ENCODE assay signal across 21 cellular contexts in the genomic region with DNA sequence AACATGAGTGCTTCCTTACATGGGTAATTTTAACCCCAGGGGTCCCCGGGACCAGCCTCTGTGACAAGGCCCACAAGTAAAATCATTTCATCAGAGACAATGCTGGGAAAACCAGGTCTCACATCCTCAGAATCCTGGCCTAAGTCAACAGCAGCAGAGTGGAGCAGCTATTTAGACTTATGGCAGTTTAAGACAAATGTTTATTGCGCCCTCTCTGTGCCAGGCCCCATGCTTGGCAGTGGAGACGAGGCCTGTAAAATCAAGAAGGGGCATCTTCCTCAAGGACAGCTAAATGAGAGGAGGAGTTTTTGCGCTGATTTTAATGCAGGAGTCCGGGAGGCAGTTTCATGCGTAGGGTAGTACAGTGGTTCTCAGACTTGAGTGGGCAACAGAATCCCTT. TPM values are rescaled to one million over a fixed set of nuclear protein-coding genes. Genes with fewer than 3 reads are reported as not detected.
DNase-seq lines count a peak whose midpoint lies in the region; ATAC-seq lines count a peak whose summit lies in the region.
"Had no signal": no experiment of that assay in that cellular context is flagged by ENCODE, and none has a peak within 500 bp of the region (broad histone marks: within the 10 kb centered on the region; RNA-seq: fewer than 3 reads in every experiment).

No MANE protein-coding gene starts in this region.

- peak; percentile 83 to 85 for DNase-seq in NCI-H187 (lab: John Stamatoyannopoulos, UW)
- DNase-seq in NCI-H187 treated with DMSO at 0.1 percent for 48 hours (lab: John Stamatoyannopoulos, UW), result no peak
- DNase-seq in DMS79 treated with DMSO at 0.1 percent for 48 hours (lab: John Stamatoyannopoulos, UW), result peak; percentile 95
- DNase-seq in NCI-H2227 (lab: John Stamatoyannopoulos, UW; ENCODE audit: unreplicated experiment), result peak; percentile 57
- no peak for DNase-seq in left colon
- no peak for DNase-seq in ACHN
- DNase-seq: BE2C, Calu3, GM23248, IMR-90, KG1, NCI-H1048, NCI-H146, NCI-H2029 treated with DMSO at 0.1 percent for 48 hours, NCI-H2171, NCI-H446 treated with DMSO at 0.1 percent for 48 hours, SJCRH30, T-helper 17 cell had no signal

- intact Hi-C loops in left colon (cut with DNase I, micrococcal nuclease), result loop anchor here in 1 of 2 donors (10.0 kb wide), 1 partner anchor 355 kb away; no protein-coding TSS in a partner anchor

- in situ Hi-C loops in ACHN (cut with HindIII; ENCODE audit: low pct_ligation_motif_present, low pct_unique_long_range_greater_than_20kb, low sequenced_read_pairs), result no loop called here

- ATAC-seq in left colon (peak; percentile 26), HG02852 (IDR thresholded peaks at IDR 0.05; ENCODE audit: unreplicated experiment) (no peak), GM21515 (IDR thresholded peaks at IDR 0.05; ENCODE audit: unreplicated experiment) (no peak)
- ATAC-seq: SK-N-SH treated with all-trans-retinoic acid at 6 μM for 48 hours, T-helper 17 cell had no signal

RNA-seq across cellular contexts. Expression of gene ACAA2, which starts 56.0 kb away (rescaled TPM):
- 100 to 1,000 TPM; 295 to 358 TPM for total RNA-seq in left colon

Comparison
In these comparisons a context has a peak if more than half of its experiments do, and no peak if none do; other contexts are left out.
1. DNase-seq: peak in NCI-H187 (2 of 2), DMS79 treated with DMSO at 0.1 percent for 48 hours (single experiment) and NCI-H2227 (single experiment); none in NCI-H187 treated with DMSO at 0.1 percent for 48 hours (single experiment), left colon (0 of 2) and ACHN (single experiment).